21 cellular contexts compared by ENCODE assay signal in genomic region chr2:107072150-107072940, GRCh38.
DNase-seq lines count a peak whose midpoint lies in the region; ATAC-seq, FAIRE-seq and TF ChIP-seq lines count a peak whose summit lies in the region.
"Had no signal": no experiment of that assay in that cellular context is flagged by ENCODE, and none has a peak within 500 bp of the region (broad histone marks: within the 10 kb centered on the region; RNA-seq: fewer than 3 reads in every experiment).

No MANE protein-coding gene starts in this region.

- H4K20me1 ChIP-seq in Karpas-422 (ENCODE audit: insufficient read depth, low read depth, low read length), result no peaks in the 10 kb centered on the region

- no peak overlapping the region for H3K4me2 ChIP-seq in Karpas-422 (ENCODE audit: low read depth, low read length, poor library complexity, severe bottlenecking)
- H3K4me2 ChIP-seq: hepatocyte had no signal

- H3K4me1 ChIP-seq in Karpas-422 (ENCODE audit: low read length), result no peaks in the 10 kb centered on the region

- no peak overlapping the region for H3K9ac ChIP-seq in Karpas-422 (ENCODE audit: low read length)

- H2AFZ ChIP-seq in Karpas-422 (ENCODE audit: low read length), result peak overlapping the region; percentile 87; the same call in 1 of the 2 replicates
- H2AFZ ChIP-seq: hepatocyte had no signal

- H3K27ac ChIP-seq in Karpas-422 (ENCODE audit: low read length), result no peak overlapping the region
- H3K27ac ChIP-seq: C4-2B, hepatocyte had no signal

- intact Hi-C loops in left colon (cut with DNase I, micrococcal nuclease), result no loop called here

- ATAC-seq in left colon (peak; percentile 63), HG03280 (IDR thresholded peaks at IDR 0.05; ENCODE audit: unreplicated experiment) (no peak)
- ATAC-seq: natural killer cell; stimulated activated naive CD8-positive, alpha-beta T cell treated with anti-CD3 and anti-CD28 coated beads, Interleukin-15, amount 100 ng/mL, for 72 hours had no signal

- no peaks in the 10 kb centered on the region for H3K27me3 ChIP-seq in Karpas-422 (ENCODE audit: low read length)
- no peaks in the 10 kb centered on the region for H3K27me3 ChIP-seq in bronchial epithelial cell (ENCODE audit: control insufficient read depth, insufficient read depth, low read length)
- H3K27me3 ChIP-seq in H7 (ENCODE audit: control insufficient read depth, insufficient read depth, low read length), result no peaks in the 10 kb centered on the region
- H3K27me3 ChIP-seq: hepatocyte had no signal

- DNase-seq in EH (ENCODE audit: low read depth) (peak; percentile 16), Karpas-422 (no peak), bronchial epithelial cell (ENCODE audit: low read depth) (peak; percentile 7), left colon (no peak), HT-29 (ENCODE audit: low spot score) (no peak), H7 (no peak), SHP77 (lab: John Stamatoyannopoulos, UW) (no peak)
- DNase-seq: activated CD4-positive, alpha-beta memory T cell treated with anti-CD3 and anti-CD28 coated beads, Interleukin-2, amount 10 ng/mL, durations not matched to agents 7 days and 5 days; activated naive CD4-positive, alpha-beta T cell treated with anti-CD3 and anti-CD28 coated beads for 36 hours; aorta; islet precursor cell; natural killer cell; NCI-H1105; NCI-H2081; NCI-H510A treated with DMSO at 0.1 percent for 48 hours; SHP77 treated with DMSO at 0.1 percent for 48 hours; stimulated activated naive CD8-positive, alpha-beta T cell treated with anti-CD3 and anti-CD28 coated beads, Interleukin-15, amount 100 ng/mL, for 72 hours had no signal

- no peak overlapping the region for H3K4me3 ChIP-seq in Karpas-422 (ENCODE audit: low read length)
- no peak overlapping the region for H3K4me3 ChIP-seq in bronchial epithelial cell (ENCODE audit: low read depth, low read length)
- no peak overlapping the region for H3K4me3 ChIP-seq in H7 (ENCODE audit: insufficient read depth, low read depth, low read length)
- H3K4me3 ChIP-seq: hepatocyte had no signal

- no peaks in the 10 kb centered on the region for H3K9me3 ChIP-seq in Karpas-422 (ENCODE audit: low read length)

- no peak for TF ChIP-seq CTCF in bronchial epithelial cell (IDR thresholded peaks at IDR 0.05; ENCODE audit: insufficient read depth, low read length, severe bottlenecking)

- no peaks in the 10 kb centered on the region for H3K9me2 ChIP-seq in Karpas-422 (replicated peaks; ENCODE audit: insufficient read depth, low read length)

- FAIRE-seq in bronchial epithelial cell (lab: Jason Lieb, UNC), result peak; percentile 66
- FAIRE-seq: G401.6 had no signal

- H3K79me2 ChIP-seq in Karpas-422 (ENCODE audit: low read length), result no peaks in the 10 kb centered on the region
- H3K79me2 ChIP-seq: hepatocyte had no signal

- no peaks in the 10 kb centered on the region for H3K36me3 ChIP-seq in Karpas-422 (ENCODE audit: insufficient read depth, low read length)
- H3K36me3 ChIP-seq in bronchial epithelial cell (ENCODE audit: control insufficient read depth, insufficient read depth, low read length), result no peaks in the 10 kb centered on the region
- H3K36me3 ChIP-seq in H7 (replicated peaks; ENCODE audit: control insufficient read depth, insufficient read depth, low read length), result no peaks in the 10 kb centered on the region

Comparison
In these comparisons a context has a peak if more than half of its experiments do, and no peak if none do; other contexts are left out.
1. DNase-seq: peak in EH (single experiment) and bronchial epithelial cell (single experiment); none in Karpas-422 (single experiment), left colon (0 of 2), HT-29 (single experiment), H7 (single experiment) and SHP77 (0 of 2).